1 cellular context compared by ENCODE assay signal in the genomic region with DNA sequence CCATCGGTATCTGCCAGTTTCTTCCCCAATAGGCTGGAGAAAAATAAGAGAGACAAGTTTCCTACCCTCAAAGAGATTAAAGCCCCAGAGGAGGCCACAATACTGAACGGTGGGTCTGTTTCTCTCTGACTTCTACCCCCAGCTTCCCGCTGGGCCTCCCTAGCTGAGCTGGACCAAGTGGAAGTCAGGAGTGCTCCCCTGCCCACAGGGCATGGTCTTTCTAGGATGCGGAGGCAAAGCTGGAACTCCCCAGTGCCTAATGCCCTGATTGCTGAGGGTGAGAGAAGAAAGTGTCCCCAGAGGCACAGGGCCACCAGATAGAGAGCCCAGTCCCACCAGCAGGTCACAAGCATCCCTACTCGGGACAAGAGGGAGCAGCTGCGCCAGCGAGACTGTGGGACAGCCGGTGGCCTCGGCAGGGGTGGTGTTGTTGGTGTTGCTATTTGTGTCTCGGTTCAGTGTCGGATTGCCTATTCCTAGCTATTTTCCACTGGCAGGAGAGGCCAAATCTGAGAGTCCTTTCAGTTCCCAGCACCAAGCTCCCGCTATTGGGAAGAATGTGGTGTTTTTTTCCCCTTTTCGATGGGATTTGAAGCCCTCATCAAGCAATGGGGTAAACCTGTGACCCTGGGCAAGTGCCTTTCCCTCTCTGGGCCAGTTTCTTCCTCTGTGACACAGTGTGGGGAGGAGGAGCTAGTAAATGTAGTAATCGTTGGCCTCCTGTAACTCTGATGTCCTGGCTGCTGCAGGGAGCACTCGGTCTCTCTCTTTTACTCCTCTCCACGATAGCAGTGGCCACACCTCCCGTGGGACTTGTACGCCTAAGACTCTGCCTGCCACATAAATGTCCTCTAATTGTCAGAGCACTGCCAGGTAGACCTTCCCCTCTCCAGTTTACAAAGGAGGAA.
TF ChIP-seq lines count a peak whose summit lies in the region.

No MANE protein-coding gene starts in this region.

TF ChIP-seq in HepG2, 621 proteins besides CTCF, POLR2A, EP300 and RAD21 (continued from another document):
- TF ChIP-seq, protein P1, sequence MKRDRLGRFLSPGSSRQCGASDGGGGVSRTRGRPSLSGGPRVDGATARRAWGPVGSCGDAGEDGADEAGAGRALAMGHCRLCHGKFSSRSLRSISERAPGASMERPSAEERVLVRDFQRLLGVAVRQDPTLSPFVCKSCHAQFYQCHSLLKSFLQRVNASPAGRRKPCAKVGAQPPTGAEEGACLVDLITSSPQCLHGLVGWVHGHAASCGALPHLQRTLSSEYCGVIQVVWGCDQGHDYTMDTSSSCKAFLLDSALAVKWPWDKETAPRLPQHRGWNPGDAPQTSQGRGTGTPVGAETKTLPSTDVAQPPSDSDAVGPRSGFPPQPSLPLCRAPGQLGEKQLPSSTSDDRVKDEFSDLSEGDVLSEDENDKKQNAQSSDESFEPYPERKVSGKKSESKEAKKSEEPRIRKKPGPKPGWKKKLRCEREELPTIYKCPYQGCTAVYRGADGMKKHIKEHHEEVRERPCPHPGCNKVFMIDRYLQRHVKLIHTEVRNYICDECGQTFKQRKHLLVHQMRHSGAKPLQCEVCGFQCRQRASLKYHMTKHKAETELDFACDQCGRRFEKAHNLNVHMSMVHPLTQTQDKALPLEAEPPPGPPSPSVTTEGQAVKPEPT (CRISPR knock-in tag; IDR thresholded peaks at IDR 0.05; ENCODE audit: low read depth) = no peak
- no peak for TF ChIP-seq ZFP36L2 (CRISPR knock-in tag; IDR thresholded peaks at IDR 0.05)
